31 cellular contexts compared by ENCODE assay signal in the genomic region with DNA sequence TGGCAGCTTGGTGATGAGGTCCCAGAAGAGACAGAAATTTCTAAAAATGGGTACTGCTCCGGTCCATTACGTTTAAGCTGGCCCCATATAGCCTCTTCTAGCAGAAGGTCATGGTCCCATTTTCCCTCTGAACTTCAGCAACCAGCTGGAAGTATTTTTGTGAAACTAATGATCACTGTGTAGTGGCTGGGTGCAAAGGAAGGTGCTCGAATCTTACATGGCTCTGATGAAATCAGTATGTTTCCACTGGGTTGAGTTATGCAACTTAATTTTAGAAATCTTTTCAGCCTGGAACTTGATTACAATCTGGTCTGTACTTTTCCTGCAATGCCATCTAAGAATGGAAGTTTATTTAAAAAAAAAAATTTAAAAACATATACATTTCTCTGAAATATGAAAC.
"Had no signal": no experiment of that assay in that cellular context is flagged by ENCODE, and none has a peak within 500 bp of the region (broad histone marks: within the 10 kb centered on the region; RNA-seq: fewer than 3 reads in every experiment).

No MANE protein-coding gene starts in this region.

- H3K9me3 Mint-ChIP-seq: activated naive CD4-positive, alpha-beta T cell treated with anti-CD3 and anti-CD28 coated beads for 36 hours; activated naive CD8-positive, alpha-beta T cell treated with anti-CD3 and anti-CD28 coated beads for 36 hours; stimulated activated effector memory CD8-positive, alpha-beta T cell treated with anti-CD3 and anti-CD28 coated beads, Interleukin-12 subunit alpha, Interleukin-12 subunit beta, amount 100 ng/mL, for 72 hours; WTC11 had no signal

- H3K4me2 ChIP-seq: hepatocyte had no signal

- H3K4me3 Mint-ChIP-seq: activated naive CD4-positive, alpha-beta T cell treated with anti-CD3 and anti-CD28 coated beads for 36 hours; activated naive CD8-positive, alpha-beta T cell treated with anti-CD3 and anti-CD28 coated beads for 36 hours; mesothelial cell of epicardium; nephron progenitor cell; stimulated activated effector memory CD8-positive, alpha-beta T cell treated with anti-CD3 and anti-CD28 coated beads, Interleukin-12 subunit alpha, Interleukin-12 subunit beta, amount 100 ng/mL, for 72 hours; WTC11 had no signal

- H3K4me1 ChIP-seq: breast epithelium had no signal

- H3K27me3 Mint-ChIP-seq: activated naive CD8-positive, alpha-beta T cell treated with anti-CD3 and anti-CD28 coated beads for 36 hours; naive B cell had no signal

- ATAC-seq: gastroesophageal sphincter; left ventricle myocardium superior; sciatic nerve; SK-N-SH treated with all-trans-retinoic acid at 6 μM for 48 hours; stimulated activated effector memory CD8-positive, alpha-beta T cell treated with anti-CD3 and anti-CD28 coated beads, Interleukin-12 subunit alpha, Interleukin-12 subunit beta, amount 100 ng/mL, for 72 hours; WTC11 had no signal

- H3K36me3 ChIP-seq: breast epithelium, ovary had no signal

- DNase-seq: activated CD4-positive, alpha-beta T cell treated with anti-CD3 and anti-CD28 coated beads for 4 hours; activated CD4-positive, alpha-beta T cell treated with anti-CD3 and anti-CD28 coated beads, Interleukin-2, amount 50 U/mL, for 4 hours; activated effector memory CD4-positive, alpha-beta T cell treated with anti-CD3 and anti-CD28 coated beads, Interleukin-2, amount 50 U/mL, for 16 hours; activated naive CD4-positive, alpha-beta T cell treated with anti-CD3 and anti-CD28 coated beads for 36 hours; activated naive CD8-positive, alpha-beta T cell treated with anti-CD3 and anti-CD28 coated beads for 36 hours; amygdala; central memory CD4-positive, alpha-beta T cell; effector CD8-positive, alpha-beta T cell; esophagus squamous epithelium; islet precursor cell; left ventricle myocardium superior; mammary epithelial cell; naive B cell; nephron progenitor cell; ovary; stimulated activated CD4-positive, alpha-beta T cell treated with anti-CD3 and anti-CD28 coated beads, Interleukin-12 subunit alpha, Interleukin-12 subunit beta, amount 100 ng/mL, for 4 hours; stimulated activated CD4-positive, alpha-beta T cell treated with anti-CD3 and anti-CD28 coated beads, Interleukin-4, amount 100 ng/mL, for 24 hours; stomach; T-helper 2 cell had no signal

- H3K4me3 ChIP-seq: breast epithelium, esophagus squamous epithelium, gastroesophageal sphincter, hepatocyte, ovary, skin epidermis, stomach, tibial nerve had no signal

- H3K9me3 ChIP-seq: breast epithelium, esophagus squamous epithelium, gastroesophageal sphincter, ovary, stomach, tibial nerve had no signal

- H3K27ac Mint-ChIP-seq: activated naive CD4-positive, alpha-beta T cell treated with anti-CD3 and anti-CD28 coated beads for 36 hours; activated naive CD8-positive, alpha-beta T cell treated with anti-CD3 and anti-CD28 coated beads for 36 hours; mesothelial cell of epicardium; nephron progenitor cell; progenitor cell of endocrine pancreas had no signal

- H2AFZ ChIP-seq: hepatocyte had no signal

- H3K27me3 ChIP-seq: breast epithelium, esophagus squamous epithelium, gastroesophageal sphincter, hepatocyte, ovary, stomach, tibial nerve had no signal

- H3K27ac ChIP-seq: breast epithelium, epithelial cell of prostate, esophagus squamous epithelium, gastroesophageal sphincter, hepatocyte, ovary, stomach, tibial nerve had no signal
